ENCODE assay signal across 1 cellular context in genomic region chr22:47146391-47146790, GRCh38.
TF ChIP-seq lines count a peak whose summit lies in the region.

No MANE protein-coding gene starts in this region.

TF ChIP-seq in GM12878, 131 proteins besides CTCF, POLR2A, EP300 and RAD21 (continued from another document):
- TF ChIP-seq, protein P1, sequence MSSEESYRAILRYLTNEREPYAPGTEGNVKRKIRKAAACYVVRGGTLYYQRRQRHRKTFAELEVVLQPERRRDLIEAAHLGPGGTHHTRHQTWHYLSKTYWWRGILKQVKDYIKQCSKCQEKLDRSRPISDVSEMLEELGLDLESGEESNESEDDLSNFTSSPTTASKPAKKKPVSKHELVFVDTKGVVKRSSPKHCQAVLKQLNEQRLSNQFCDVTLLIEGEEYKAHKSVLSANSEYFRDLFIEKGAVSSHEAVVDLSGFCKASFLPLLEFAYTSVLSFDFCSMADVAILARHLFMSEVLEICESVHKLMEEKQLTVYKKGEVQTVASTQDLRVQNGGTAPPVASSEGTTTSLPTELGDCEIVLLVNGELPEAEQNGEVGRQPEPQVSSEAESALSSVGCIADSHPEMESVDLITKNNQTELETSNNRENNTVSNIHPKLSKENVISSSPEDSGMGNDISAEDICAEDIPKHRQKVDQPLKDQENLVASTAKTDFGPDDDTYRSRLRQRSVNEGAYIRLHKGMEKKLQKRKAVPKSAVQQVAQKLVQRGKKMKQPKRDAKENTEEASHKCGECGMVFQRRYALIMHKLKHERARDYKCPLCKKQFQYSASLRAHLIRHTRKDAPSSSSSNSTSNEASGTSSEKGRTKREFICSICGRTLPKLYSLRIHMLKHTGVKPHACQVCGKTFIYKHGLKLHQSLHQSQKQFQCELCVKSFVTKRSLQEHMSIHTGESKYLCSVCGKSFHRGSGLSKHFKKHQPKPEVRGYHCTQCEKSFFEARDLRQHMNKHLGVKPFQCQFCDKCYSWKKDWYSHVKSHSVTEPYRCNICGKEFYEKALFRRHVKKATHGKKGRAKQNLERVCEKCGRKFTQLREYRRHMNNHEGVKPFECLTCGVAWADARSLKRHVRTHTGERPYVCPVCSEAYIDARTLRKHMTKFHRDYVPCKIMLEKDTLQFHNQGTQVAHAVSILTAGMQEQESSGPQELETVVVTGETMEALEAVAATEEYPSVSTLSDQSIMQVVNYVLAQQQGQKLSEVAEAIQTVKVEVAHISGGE (CRISPR knock-in tag; IDR thresholded peaks at IDR 0.05) = no peak
- TF ChIP-seq GATAD2B (conservative IDR thresholded peaks at IDR 0.05; ENCODE audit: low read depth) = no peak
- TF ChIP-seq POLR2AphosphoS5 (IDR thresholded peaks at IDR 0.05; ENCODE audit: low read length) = no peak
- TF ChIP-seq POLR2AphosphoS2 (IDR thresholded peaks at IDR 0.05; ENCODE audit: low read depth, low read length) = no peak
- no peak for TF ChIP-seq PRDM15 (CRISPR knock-in tag; IDR thresholded peaks at IDR 0.05)
- no peak for TF ChIP-seq NBN (IDR thresholded peaks at IDR 0.05)
- no peak for TF ChIP-seq IKZF2 (IDR thresholded peaks at IDR 0.05)
- no peak for TF ChIP-seq BRCA1 (IDR thresholded peaks at IDR 0.05; ENCODE audit: low read depth, low read length)
TF ChIP-seq in GM12878: peak in this region for 0.
